ENCODE assay signal across 8 cellular contexts in genomic region chr1:39205102-39205780, GRCh38. TPM values are rescaled to one million over a fixed set of nuclear protein-coding genes. Genes with fewer than 3 reads are reported as not detected.
DNase-seq lines count a peak whose midpoint lies in the region; ATAC-seq, FAIRE-seq and TF ChIP-seq lines count a peak whose summit lies in the region.

No MANE protein-coding gene starts in this region.

- H3K9me3 Mint-ChIP-seq in activated naive CD4-positive, alpha-beta T cell treated with anti-CD3 and anti-CD28 coated beads, Interleukin-2, amount 10 ng/mL, durations not matched to agents 7 days and 5 days: peaks cover under 1% of the 10 kb centered on the region
- H3K9me3 Mint-ChIP-seq in glutamatergic neuron (ENCODE audit: unreplicated experiment) (no peaks in the 10 kb centered on the region), progenitor cell of endocrine pancreas (ENCODE audit: low read depth) (no peaks in the 10 kb centered on the region)

- FAIRE-seq in RCC 7860 (lab: Jason Lieb, UNC): no peak

- H3K4me1 Mint-ChIP-seq in activated naive CD4-positive, alpha-beta T cell treated with anti-CD3 and anti-CD28 coated beads, Interleukin-2, amount 10 ng/mL, durations not matched to agents 7 days and 5 days: peaks cover 56% of the 10 kb centered on the region
- H3K4me1 Mint-ChIP-seq in glutamatergic neuron (ENCODE audit: low read depth, unreplicated experiment) (peaks cover 21% of the 10 kb centered on the region), progenitor cell of endocrine pancreas (ENCODE audit: low read depth) (peaks cover 16% of the 10 kb centered on the region)

- no peaks in the 10 kb centered on the region for H3K27me3 Mint-ChIP-seq in activated naive CD4-positive, alpha-beta T cell treated with anti-CD3 and anti-CD28 coated beads, Interleukin-2, amount 10 ng/mL, durations not matched to agents 7 days and 5 days
- peaks cover 6% of the 10 kb centered on the region for H3K27me3 Mint-ChIP-seq in glutamatergic neuron (ENCODE audit: unreplicated experiment)
- no peaks in the 10 kb centered on the region for H3K27me3 Mint-ChIP-seq in progenitor cell of endocrine pancreas

- ATAC-seq in GM18511 (IDR thresholded peaks at IDR 0.05; ENCODE audit: unreplicated experiment): peak; percentile 57

- CTCF ChIA-PET in activated naive CD4-positive, alpha-beta T cell treated with anti-CD3 and anti-CD28 coated beads, Interleukin-2, amount 10 ng/mL, durations not matched to agents 7 days and 5 days (lab: Charles Lee): interaction anchor here (0.6 to 9.1 kb wide), 8 partner anchors 9 to 88 kb away, joined by 3 to 123 read pairs (median 10); no protein-coding TSS in a partner anchor

- H3K27ac Mint-ChIP-seq in activated naive CD4-positive, alpha-beta T cell treated with anti-CD3 and anti-CD28 coated beads, Interleukin-2, amount 10 ng/mL, durations not matched to agents 7 days and 5 days: peak overlapping the region; percentile 96
- H3K27ac Mint-ChIP-seq in glutamatergic neuron (ENCODE audit: unreplicated experiment) (peak overlapping the region; percentile 23), progenitor cell of endocrine pancreas (peak overlapping the region; percentile 2)

- no peak for TF ChIP-seq CTCF in glutamatergic neuron (IDR thresholded peaks at IDR 0.05; ENCODE audit: partially characterized antibody, unreplicated experiment)
- no peak for TF ChIP-seq CTCF in progenitor cell of endocrine pancreas (IDR thresholded peaks at IDR 0.05; ENCODE audit: unreplicated experiment)

- peak; percentile 52 for DNase-seq in RCC 7860 (ENCODE audit: low spot score)
- DNase-seq in activated naive CD4-positive, alpha-beta T cell treated with anti-CD3 and anti-CD28 coated beads, Interleukin-2, amount 10 ng/mL, durations not matched to agents 7 days and 5 days: peak; percentile 74
- DNase-seq in glutamatergic neuron: no peak
- DNase-seq in progenitor cell of endocrine pancreas (ENCODE audit: low spot score, unreplicated experiment): no peak
- no peak for DNase-seq in DMS114 treated with DMSO at 0.1 percent for 48 hours (lab: John Stamatoyannopoulos, UW; ENCODE audit: unreplicated experiment)
- no peak for DNase-seq in HPDE6-E6E7 (ENCODE audit: extremely low spot score)
- DNase-seq in NCI-H2107 treated with DMSO at 0.1 percent for 48 hours (lab: John Stamatoyannopoulos, UW; ENCODE audit: unreplicated experiment): no peak

- peak overlapping the region; percentile 95 for H3K4me3 Mint-ChIP-seq in activated naive CD4-positive, alpha-beta T cell treated with anti-CD3 and anti-CD28 coated beads, Interleukin-2, amount 10 ng/mL, durations not matched to agents 7 days and 5 days
- H3K4me3 Mint-ChIP-seq in glutamatergic neuron (ENCODE audit: unreplicated experiment): peak overlapping the region; percentile 54
- H3K4me3 Mint-ChIP-seq in progenitor cell of endocrine pancreas (ENCODE audit: low read depth): no peak overlapping the region

- H3K36me3 Mint-ChIP-seq in activated naive CD4-positive, alpha-beta T cell treated with anti-CD3 and anti-CD28 coated beads, Interleukin-2, amount 10 ng/mL, durations not matched to agents 7 days and 5 days: peaks cover 19% of the 10 kb centered on the region
- H3K36me3 Mint-ChIP-seq in glutamatergic neuron (ENCODE audit: unreplicated experiment): no peaks in the 10 kb centered on the region
- H3K36me3 Mint-ChIP-seq in progenitor cell of endocrine pancreas (ENCODE audit: insufficient read depth): peaks cover 2% of the 10 kb centered on the region

RNA-seq across cellular contexts. Expression of gene MACF1, which starts 0.7 kb away (rescaled TPM):
- total RNA-seq in glutamatergic neuron (ENCODE audit: unreplicated experiment): 657 TPM
- 241 and 285 TPM in 2 replicates for total RNA-seq in progenitor cell of endocrine pancreas

Comparison
In these comparisons a context has a peak if more than half of its experiments do, and no peak if none do; other contexts are left out.
1. DNase-seq: peak in RCC 7860 (single experiment) and activated naive CD4-positive, alpha-beta T cell treated with anti-CD3 and anti-CD28 coated beads, Interleukin-2, amount 10 ng/mL, durations not matched to agents 7 days and 5 days (single experiment); none in glutamatergic neuron (single experiment), progenitor cell of endocrine pancreas (single experiment), DMS114 treated with DMSO at 0.1 percent for 48 hours (single experiment), HPDE6-E6E7 (single experiment) and NCI-H2107 treated with DMSO at 0.1 percent for 48 hours (single experiment).
2. H3K27ac Mint-ChIP-seq: peak in every context shown above with its lines; median percentile 96 in activated naive CD4-positive, alpha-beta T cell treated with anti-CD3 and anti-CD28 coated beads, Interleukin-2, amount 10 ng/mL, durations not matched to agents 7 days and 5 days; 23 in glutamatergic neuron; 2 in progenitor cell of endocrine pancreas.